ENCODE assay signal across 17 cellular contexts in genomic region chr3:64221564-64222257, GRCh38. TPM values are rescaled to one million over a fixed set of nuclear protein-coding genes. Genes with fewer than 3 reads are reported as not detected.
DNase-seq lines count a peak whose midpoint lies in the region; ATAC-seq, FAIRE-seq and TF ChIP-seq lines count a peak whose summit lies in the region.
"Had no signal": no experiment of that assay in that cellular context is flagged by ENCODE, and none has a peak within 500 bp of the region (broad histone marks: within the 10 kb centered on the region; RNA-seq: fewer than 3 reads in every experiment).

No MANE protein-coding gene starts in this region.

- no peaks in the 10 kb centered on the region for H3K27me3 ChIP-seq in foreskin keratinocyte
- no peaks in the 10 kb centered on the region for H3K27me3 ChIP-seq in mesendoderm (ENCODE audit: insufficient read depth, low read length, poor library complexity)
- no peaks in the 10 kb centered on the region for H3K27me3 ChIP-seq in hepatocyte

- no peak overlapping the region for H3K18ac ChIP-seq in mesendoderm (ENCODE audit: low read length)

- ATAC-seq in A549, result no peak
- no peak for ATAC-seq in foreskin keratinocyte
- no peak for ATAC-seq in HG02840 (IDR thresholded peaks at IDR 0.05; ENCODE audit: low FRiP score, unreplicated experiment)
- ATAC-seq: mucosa of descending colon had no signal

- FAIRE-seq in A549 (lab: Jason Lieb, UNC), result no peak
- FAIRE-seq: bronchial epithelial cell, H1, kidney had no signal

- peak overlapping the region; percentile 70 for H3K4me3 ChIP-seq in A549
- no peak overlapping the region for H3K4me3 ChIP-seq in mesendoderm (ENCODE audit: low read length)
- H3K4me3 ChIP-seq in hepatocyte, result no peak overlapping the region
- H3K4me3 ChIP-seq: mucosa of descending colon, PC-9 had no signal

- H2BK15ac ChIP-seq in mesendoderm (replicated peaks; ENCODE audit: low read depth), result no peak overlapping the region

- no peaks in the 10 kb centered on the region for H3K79me2 ChIP-seq in mesendoderm (ENCODE audit: control insufficient read depth, insufficient read depth, low read length)
- peaks cover 69% of the 10 kb centered on the region for H3K79me2 ChIP-seq in hepatocyte

- TF ChIP-seq RAD21 in A549 (conservative IDR thresholded peaks at IDR 0.05 in 1 of 2, IDR thresholded peaks at IDR 0.05 in 1 of 2), result 0 out of 5 replicates have a peak, but pooled peaks of 1 of the 2 experiments have one; percentile 15

- H2BK120ac ChIP-seq in mesendoderm (ENCODE audit: low read depth, low read length), result no peak overlapping the region

- no peak overlapping the region for H3K9ac ChIP-seq in mesendoderm (ENCODE audit: low read length)

- no peaks in the 10 kb centered on the region for H3K79me1 ChIP-seq in mesendoderm (ENCODE audit: low read length)

- H3K4me1 ChIP-seq in A549 (peaks cover 66% of the 10 kb centered on the region), foreskin keratinocyte (peaks cover 6% of the 10 kb centered on the region), mesendoderm (ENCODE audit: control insufficient read depth, low read depth, low read length) (peaks cover 10% of the 10 kb centered on the region), hepatocyte (ENCODE audit: insufficient read depth) (peaks cover 9% of the 10 kb centered on the region)

- peak overlapping the region; percentile 76 for H3K4me2 ChIP-seq in A549
- no peak overlapping the region for H3K4me2 ChIP-seq in mesendoderm (ENCODE audit: low read length)
- no peak overlapping the region for H3K4me2 ChIP-seq in hepatocyte
- H3K4me2 ChIP-seq: PC-9 had no signal

- H3K36me3 ChIP-seq in mesendoderm (ENCODE audit: control insufficient read depth, insufficient read depth, low read length) (no peaks in the 10 kb centered on the region), hepatocyte (replicated peaks; ENCODE audit: insufficient read depth, low read depth) (no peaks in the 10 kb centered on the region)

- H2AK5ac ChIP-seq in mesendoderm (ENCODE audit: low read length), result no peak overlapping the region

- 61% methylated on average over 6 of the region's 6 CpGs for WGBS in A549 (ENCODE audit: missing lambda C conversion rate)
- WGBS in mesendoderm (ENCODE audit: extremely low coverage, insufficient coverage, low lambda C conversion rate), result no CpG with 5 or more reads among the region's 6 CpGs
- WGBS in hepatocyte (ENCODE audit: low lambda C conversion rate, missing lambda C conversion rate), result 90% methylated on average over 6 of the region's 6 CpGs

- no peaks in the 10 kb centered on the region for H3K9me2 ChIP-seq in hepatocyte (replicated peaks; ENCODE audit: insufficient read depth)

- no peak overlapping the region for H4K5ac ChIP-seq in mesendoderm (ENCODE audit: low read length)

- H3K56ac ChIP-seq in mesendoderm (ENCODE audit: low read length), result no peak overlapping the region

- H3K9me3 ChIP-seq in A549, result no peaks in the 10 kb centered on the region
- no peaks in the 10 kb centered on the region for H3K9me3 ChIP-seq in hepatocyte (ENCODE audit: low read depth)
- H3K9me3 ChIP-seq: mucosa of descending colon had no signal

- no peak overlapping the region for H2AFZ ChIP-seq in hepatocyte
- H2AFZ ChIP-seq: PC-9 had no signal

- H3K23ac ChIP-seq in mesendoderm (ENCODE audit: low read length), result no peak overlapping the region

- in situ Hi-C loops in SK-MEL-5 (cut with HindIII; ENCODE audit: low pct_unique_long_range_greater_than_20kb, low sequenced_read_pairs), result no loop called here

- CTCF ChIA-PET in A549 (lab: Yijun Ruan, JAX), result interaction anchor here (0.6 to 2.5 kb wide), 8 partner anchors 20 to 271 kb away, joined by 3 to 6 read pairs (median 3); no protein-coding TSS in a partner anchor

- POLR2A ChIA-PET in A549 (lab: Yijun Ruan, JAX), result no interaction called here

- H2BK5ac ChIP-seq in mesendoderm (ENCODE audit: low read length), result no peak overlapping the region

- DNase-seq in A549 (ENCODE audit: low read depth in 1 of 2, low spot score in 1 of 2) (no peak), SK-MEL-5 (ENCODE audit: low read depth, low spot score) (peak; percentile 36), foreskin keratinocyte (no peak), pons (ENCODE audit: low spot score) (peak; percentile 38), mesendoderm (no peak), hepatocyte (ENCODE audit: low spot score) (no peak), AML-193 (lab: John Stamatoyannopoulos, UW) (no peak)
- DNase-seq: kidney; mucosa of descending colon; NCI-H1092; NCI-H2227 treated with DMSO at 0.1 percent for 48 hours; PC-9; stimulated activated CD4-positive, alpha-beta T cell treated with anti-CD3 and anti-CD28 coated beads, Interleukin-2, amount 100 ng/mL, for 48 hours; SW 1271 had no signal

- no peak overlapping the region for H3K4ac ChIP-seq in mesendoderm (ENCODE audit: low read depth, low read length)

- no peak for TF ChIP-seq POLR2A in A549 (IDR thresholded peaks at IDR 0.05; ENCODE audit: low read length)

- H3K27ac ChIP-seq in A549 (peak overlapping the region; percentile 91 to 93), foreskin keratinocyte (no peak overlapping the region), mesendoderm (ENCODE audit: low read depth, low read length) (no peak overlapping the region), hepatocyte (no peak overlapping the region)
- H3K27ac ChIP-seq: PC-9 had no signal

- H4K8ac ChIP-seq in mesendoderm (ENCODE audit: low read depth, low read length), result no peak overlapping the region

- H4K20me1 ChIP-seq in hepatocyte (ENCODE audit: insufficient read depth, poor library complexity, severe bottlenecking), result no peaks in the 10 kb centered on the region

- no peak for TF ChIP-seq EP300 in A549 (IDR thresholded peaks at IDR 0.05)

- TF ChIP-seq CTCF in A549 (IDR thresholded peaks at IDR 0.05), result peak; percentile 33
- peak; percentile 9 for TF ChIP-seq CTCF in foreskin keratinocyte (conservative IDR thresholded peaks at IDR 0.05)
- no peak for TF ChIP-seq CTCF in hepatocyte (IDR thresholded peaks at IDR 0.05; ENCODE audit: poor library complexity)

TF ChIP-seq in A549, 52 proteins besides CTCF, POLR2A, EP300 and RAD21:
- TF ChIP-seq USF2 (IDR thresholded peaks at IDR 0.05) (no peak), HOXA7 (CRISPR knock-in tag; IDR thresholded peaks at IDR 0.05) (no peak), CEBPB (IDR thresholded peaks at IDR 0.05) (no peak), MAZ (IDR thresholded peaks at IDR 0.05; ENCODE audit: borderline replicate concordance, low read depth, low read length) (no peak), SREBF2 (IDR thresholded peaks at IDR 0.05) (no peak), FOSB (CRISPR knock-in tag; IDR thresholded peaks at IDR 0.05) (no peak), ATOH8 (CRISPR knock-in tag; IDR thresholded peaks at IDR 0.05; ENCODE audit: low read depth) (no peak), HES2 (IDR thresholded peaks at IDR 0.05) (no peak), HOXB5 (CRISPR knock-in tag; IDR thresholded peaks at IDR 0.05) (no peak), ZSCAN20 (CRISPR knock-in tag; IDR thresholded peaks at IDR 0.05) (no peak), EHMT2 (IDR thresholded peaks at IDR 0.05; ENCODE audit: low read depth) (no peak), ZNF302 (CRISPR knock-in tag; IDR thresholded peaks at IDR 0.05) (no peak), HEYL (CRISPR knock-in tag; IDR thresholded peaks at IDR 0.05) (no peak), EHF (CRISPR knock-in tag; IDR thresholded peaks at IDR 0.05) (no peak), ZC3H11A (IDR thresholded peaks at IDR 0.05) (no peak)

RNA-seq across cellular contexts. Expression of gene PRICKLE2, which starts 3.6 kb away (rescaled TPM):
- 6.3 and 8.0 TPM in 2 replicates for polyA plus RNA-seq in A549 (2011; rRNA removed)
- 1.0 and 1.2 TPM in 2 replicates for polyA plus RNA-seq in A549 (2012; cell fraction: cytosol; rRNA removed)
- polyA plus RNA-seq in A549 (2012; cell fraction: nucleus; rRNA removed), result 4.5 and 4.8 TPM in 2 replicates
- 4.9 to 6.2 TPM (median 5.3 TPM) in 3 replicates for polyA plus RNA-seq in A549 (2017; fragmentation: RNase III; extraction: RNeasy Plus Mini Kit Qiagen cat#74134 plus additional on column Dnase treatment)
- polyA minus RNA-seq in A549 (2011; rRNA and poly(A)+ RNA removed), result 35.2 and 39.1 TPM in 2 replicates
- 0.69 and 1.5 TPM in 2 replicates for total RNA-seq in SK-MEL-5 (2014; rRNA removed; shearing (Covaris generic))
- 0.42 and 0.68 TPM in 2 replicates for polyA plus RNA-seq in SK-MEL-5 (2015; cell fraction: cytosol; rRNA removed)
- 2.4 and 5.3 TPM in 2 replicates for polyA plus RNA-seq in SK-MEL-5 (2015; cell fraction: nucleus; rRNA removed)
- total RNA-seq in foreskin keratinocyte, result 6.3 and 8.4 TPM in 2 replicates
- polyA plus RNA-seq in foreskin keratinocyte, result 1.2 TPM in 2 replicates
- polyA plus RNA-seq in mesendoderm (2013, experiment 1 of 2), result 2.3 TPM
- polyA plus RNA-seq in mesendoderm (2013, experiment 2 of 2), result 2.3 TPM
- 21.1 and 30.3 TPM in 2 replicates for total RNA-seq in hepatocyte
- 8.5 TPM in 2 replicates for polyA plus RNA-seq in hepatocyte

Comparison
In these comparisons a context has a peak if more than half of its experiments do, and no peak if none do; other contexts are left out.
1. DNase-seq: peak in SK-MEL-5 (single experiment) and pons (single experiment); none in A549 (0 of 2), foreskin keratinocyte (0 of 2), mesendoderm (single experiment), hepatocyte (single experiment) and AML-193 (0 of 2).
2. H3K27ac ChIP-seq: peak in A549 (2 of 2); none in foreskin keratinocyte (single experiment), mesendoderm (single experiment) and hepatocyte (single experiment).